Comparison of ENCODE assay signal across 20 cellular contexts in genomic region chr5:25489834-25490538, GRCh38.
DNase-seq lines count a peak whose midpoint lies in the region; ATAC-seq, FAIRE-seq and TF ChIP-seq lines count a peak whose summit lies in the region.
"Had no signal": no experiment of that assay in that cellular context is flagged by ENCODE, and none has a peak within 500 bp of the region (broad histone marks: within the 10 kb centered on the region; RNA-seq: fewer than 3 reads in every experiment).

No MANE protein-coding gene starts in this region.

- no peaks in the 10 kb centered on the region for H3K9me3 ChIP-seq in A549
- H3K9me3 ChIP-seq: ascending aorta, Peyer's patch had no signal

- TF ChIP-seq POLR2A in A549 (IDR thresholded peaks at IDR 0.05; ENCODE audit: low read length), result no peak

- CTCF ChIA-PET in A549 (lab: Yijun Ruan, JAX), result no interaction called here

- no peak for TF ChIP-seq CTCF in A549 (IDR thresholded peaks at IDR 0.05)

- no peak overlapping the region for H3K4me3 ChIP-seq in A549
- H3K4me3 ChIP-seq: ascending aorta, esophagus muscularis mucosa, Peyer's patch, stomach had no signal

- no peak for ATAC-seq in A549
- no peak for ATAC-seq in GM18519 (IDR thresholded peaks at IDR 0.05; ENCODE audit: low FRiP score, unreplicated experiment)

- WGBS in A549 (ENCODE audit: missing lambda C conversion rate), result 10% methylated on average over 6 of the region's 6 CpGs

- peak in 1 of 2 experiments; percentile 18 for DNase-seq in A549 (ENCODE audit: low read depth in 1 of 2, low spot score in 1 of 2)
- DNase-seq in M059J (ENCODE audit: low read depth), result peak; percentile 64
- DNase-seq in SIG-M5 (lab: John Stamatoyannopoulos, UW), result peak; percentile 55
- peak; percentile 18 for DNase-seq in iris pigment epithelial cell (ENCODE audit: low read depth)
- DNase-seq in NCI-H1436 treated with DMSO at 0.1 percent for 48 hours (lab: John Stamatoyannopoulos, UW), result no peak
- no peak for DNase-seq in activated CD4-positive, CD25-positive, alpha-beta regulatory T cell (lab: John Stamatoyannopoulos, UW)
- DNase-seq in midbrain (lab: John Stamatoyannopoulos, UW), result no peak
- DNase-seq: activated effector memory CD4-positive, alpha-beta T cell treated with Interleukin-2 at 50 U/mL for 16 hours; CD4-positive, alpha-beta T cell; dermis blood vessel endothelial cell; EL; head of caudate nucleus; immature natural killer cell; NCI-H187 treated with DMSO at 0.1 percent for 48 hours; NCI-H510A; Peyer's patch; stomach had no signal

- no peak overlapping the region for H3K27ac ChIP-seq in A549
- H3K27ac ChIP-seq: ascending aorta, esophagus muscularis mucosa, Peyer's patch, stomach had no signal

- peaks cover 7% of the 10 kb centered on the region; the same call in 1 of the 3 replicates for H3K4me1 ChIP-seq in A549
- H3K4me1 ChIP-seq: ascending aorta, esophagus muscularis mucosa, Peyer's patch, stomach had no signal

- no peak for TF ChIP-seq EP300 in A549 (IDR thresholded peaks at IDR 0.05)

- peak; percentile 59 for FAIRE-seq in A549 (lab: Jason Lieb, UNC)

- H3K4me2 ChIP-seq in A549, result peak overlapping the region; percentile 27; the same call in 2 of the 3 replicates

- no peak for TF ChIP-seq RAD21 in A549 (conservative IDR thresholded peaks at IDR 0.05 in 1 of 2, IDR thresholded peaks at IDR 0.05 in 1 of 2)

- POLR2A ChIA-PET in A549 (lab: Yijun Ruan, JAX), result no interaction called here

TF ChIP-seq in A549, 52 proteins besides CTCF, POLR2A, EP300 and RAD21:
- TF ChIP-seq CEBPB (IDR thresholded peaks at IDR 0.05) (peak in 1 of 2 experiments; percentile 72; a peak in 3 of 4 replicates), HDAC2 (IDR thresholded peaks at IDR 0.05) (no peak)
TF ChIP-seq in A549: peak in this region for 1.

Comparison
In these comparisons a context has a peak if more than half of its experiments do, and no peak if none do; other contexts are left out.
1. DNase-seq: peak in M059J (single experiment), SIG-M5 (single experiment) and iris pigment epithelial cell (single experiment); none in NCI-H1436 treated with DMSO at 0.1 percent for 48 hours (single experiment), activated CD4-positive, CD25-positive, alpha-beta regulatory T cell (0 of 4) and midbrain (single experiment).